In the genomic region with DNA sequence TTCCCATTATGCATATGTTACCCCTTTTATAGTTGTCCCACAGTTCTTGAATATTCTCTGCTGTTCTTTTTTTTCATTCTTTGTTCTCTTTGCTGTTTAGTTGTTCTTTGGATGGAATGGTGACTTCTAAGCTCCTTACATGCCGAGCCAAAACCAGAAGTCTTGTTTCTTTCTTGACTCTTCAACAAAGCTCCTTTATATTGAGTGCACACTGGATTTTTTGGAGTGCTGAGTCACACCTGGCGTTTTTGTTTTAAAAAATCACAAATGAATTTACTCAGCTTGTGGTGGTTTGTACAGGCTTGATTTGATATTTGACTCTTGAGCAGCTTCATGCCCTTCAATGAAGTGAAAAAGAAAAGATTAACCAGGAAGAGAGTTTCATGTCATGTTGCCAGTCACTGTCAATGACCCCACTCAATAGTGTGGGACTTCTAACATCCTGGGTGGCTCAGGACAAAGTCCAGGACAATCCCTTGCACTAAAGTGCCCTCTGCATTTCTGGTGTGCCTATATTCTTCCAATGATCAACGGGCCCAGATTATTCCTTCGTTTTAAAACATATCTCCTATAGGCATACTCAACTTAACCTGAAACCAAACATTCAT, we compare ENCODE assay signal across 1 cellular context.
A peak's percentile ranks its signal among the peaks of the same experiment; 100 is the strongest.
TF ChIP-seq lines count a peak whose summit lies in the region.

No MANE protein-coding gene starts in this region.

TF ChIP-seq in IMR-90, 13 proteins besides CTCF, POLR2A, EP300 and RAD21:
- TF ChIP-seq, protein P1, sequence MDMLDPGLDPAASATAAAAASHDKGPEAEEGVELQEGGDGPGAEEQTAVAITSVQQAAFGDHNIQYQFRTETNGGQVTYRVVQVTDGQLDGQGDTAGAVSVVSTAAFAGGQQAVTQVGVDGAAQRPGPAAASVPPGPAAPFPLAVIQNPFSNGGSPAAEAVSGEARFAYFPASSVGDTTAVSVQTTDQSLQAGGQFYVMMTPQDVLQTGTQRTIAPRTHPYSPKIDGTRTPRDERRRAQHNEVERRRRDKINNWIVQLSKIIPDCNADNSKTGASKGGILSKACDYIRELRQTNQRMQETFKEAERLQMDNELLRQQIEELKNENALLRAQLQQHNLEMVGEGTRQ (IDR thresholded peaks at IDR 0.05; ENCODE audit: low read depth, low read length) = no peak
- 0 out of 2 replicates have a peak, but pooled peaks have one; percentile 17 for TF ChIP-seq NFE2L2 (IDR thresholded peaks at IDR 0.05; ENCODE audit: low read depth, low read length)
